ENCODE assay signal across 1 cellular context in the genomic region with DNA sequence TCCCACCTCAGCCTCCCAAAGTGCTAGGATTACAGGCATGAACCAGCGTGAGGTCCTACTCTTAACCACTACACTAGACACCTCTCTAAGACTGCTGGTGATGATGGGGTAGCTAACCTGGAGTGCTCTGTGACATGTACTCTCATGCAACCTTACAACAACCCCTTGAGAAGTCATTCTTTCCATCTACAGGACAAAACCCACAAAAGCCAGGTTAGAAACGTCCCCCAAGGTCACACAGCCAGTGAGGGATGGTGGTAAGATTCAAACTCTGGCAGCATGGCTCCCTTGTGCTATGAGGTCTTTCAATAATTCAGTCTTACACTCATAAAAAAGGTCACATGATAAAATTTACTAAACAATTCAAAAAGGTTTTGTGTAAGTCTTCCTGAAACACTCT.
TF ChIP-seq lines count a peak whose summit lies in the region.

No MANE protein-coding gene starts in this region.

TF ChIP-seq in WTC11, 78 proteins besides CTCF, POLR2A, EP300 and RAD21 (continued from another document):
- TF ChIP-seq, protein P1, sequence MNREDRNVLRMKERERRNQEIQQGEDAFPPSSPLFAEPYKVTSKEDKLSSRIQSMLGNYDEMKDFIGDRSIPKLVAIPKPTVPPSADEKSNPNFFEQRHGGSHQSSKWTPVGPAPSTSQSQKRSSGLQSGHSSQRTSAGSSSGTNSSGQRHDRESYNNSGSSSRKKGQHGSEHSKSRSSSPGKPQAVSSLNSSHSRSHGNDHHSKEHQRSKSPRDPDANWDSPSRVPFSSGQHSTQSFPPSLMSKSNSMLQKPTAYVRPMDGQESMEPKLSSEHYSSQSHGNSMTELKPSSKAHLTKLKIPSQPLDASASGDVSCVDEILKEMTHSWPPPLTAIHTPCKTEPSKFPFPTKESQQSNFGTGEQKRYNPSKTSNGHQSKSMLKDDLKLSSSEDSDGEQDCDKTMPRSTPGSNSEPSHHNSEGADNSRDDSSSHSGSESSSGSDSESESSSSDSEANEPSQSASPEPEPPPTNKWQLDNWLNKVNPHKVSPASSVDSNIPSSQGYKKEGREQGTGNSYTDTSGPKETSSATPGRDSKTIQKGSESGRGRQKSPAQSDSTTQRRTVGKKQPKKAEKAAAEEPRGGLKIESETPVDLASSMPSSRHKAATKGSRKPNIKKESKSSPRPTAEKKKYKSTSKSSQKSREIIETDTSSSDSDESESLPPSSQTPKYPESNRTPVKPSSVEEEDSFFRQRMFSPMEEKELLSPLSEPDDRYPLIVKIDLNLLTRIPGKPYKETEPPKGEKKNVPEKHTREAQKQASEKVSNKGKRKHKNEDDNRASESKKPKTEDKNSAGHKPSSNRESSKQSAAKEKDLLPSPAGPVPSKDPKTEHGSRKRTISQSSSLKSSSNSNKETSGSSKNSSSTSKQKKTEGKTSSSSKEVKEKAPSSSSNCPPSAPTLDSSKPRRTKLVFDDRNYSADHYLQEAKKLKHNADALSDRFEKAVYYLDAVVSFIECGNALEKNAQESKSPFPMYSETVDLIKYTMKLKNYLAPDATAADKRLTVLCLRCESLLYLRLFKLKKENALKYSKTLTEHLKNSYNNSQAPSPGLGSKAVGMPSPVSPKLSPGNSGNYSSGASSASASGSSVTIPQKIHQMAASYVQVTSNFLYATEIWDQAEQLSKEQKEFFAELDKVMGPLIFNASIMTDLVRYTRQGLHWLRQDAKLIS (CRISPR knock-in tag; IDR thresholded peaks at IDR 0.05; ENCODE audit: borderline replicate concordance): no peak
- TF ChIP-seq CREM (CRISPR knock-in tag; IDR thresholded peaks at IDR 0.05): no peak
- TF ChIP-seq ZNF416 (CRISPR knock-in tag; IDR thresholded peaks at IDR 0.05): no peak
- TF ChIP-seq, protein P2, sequence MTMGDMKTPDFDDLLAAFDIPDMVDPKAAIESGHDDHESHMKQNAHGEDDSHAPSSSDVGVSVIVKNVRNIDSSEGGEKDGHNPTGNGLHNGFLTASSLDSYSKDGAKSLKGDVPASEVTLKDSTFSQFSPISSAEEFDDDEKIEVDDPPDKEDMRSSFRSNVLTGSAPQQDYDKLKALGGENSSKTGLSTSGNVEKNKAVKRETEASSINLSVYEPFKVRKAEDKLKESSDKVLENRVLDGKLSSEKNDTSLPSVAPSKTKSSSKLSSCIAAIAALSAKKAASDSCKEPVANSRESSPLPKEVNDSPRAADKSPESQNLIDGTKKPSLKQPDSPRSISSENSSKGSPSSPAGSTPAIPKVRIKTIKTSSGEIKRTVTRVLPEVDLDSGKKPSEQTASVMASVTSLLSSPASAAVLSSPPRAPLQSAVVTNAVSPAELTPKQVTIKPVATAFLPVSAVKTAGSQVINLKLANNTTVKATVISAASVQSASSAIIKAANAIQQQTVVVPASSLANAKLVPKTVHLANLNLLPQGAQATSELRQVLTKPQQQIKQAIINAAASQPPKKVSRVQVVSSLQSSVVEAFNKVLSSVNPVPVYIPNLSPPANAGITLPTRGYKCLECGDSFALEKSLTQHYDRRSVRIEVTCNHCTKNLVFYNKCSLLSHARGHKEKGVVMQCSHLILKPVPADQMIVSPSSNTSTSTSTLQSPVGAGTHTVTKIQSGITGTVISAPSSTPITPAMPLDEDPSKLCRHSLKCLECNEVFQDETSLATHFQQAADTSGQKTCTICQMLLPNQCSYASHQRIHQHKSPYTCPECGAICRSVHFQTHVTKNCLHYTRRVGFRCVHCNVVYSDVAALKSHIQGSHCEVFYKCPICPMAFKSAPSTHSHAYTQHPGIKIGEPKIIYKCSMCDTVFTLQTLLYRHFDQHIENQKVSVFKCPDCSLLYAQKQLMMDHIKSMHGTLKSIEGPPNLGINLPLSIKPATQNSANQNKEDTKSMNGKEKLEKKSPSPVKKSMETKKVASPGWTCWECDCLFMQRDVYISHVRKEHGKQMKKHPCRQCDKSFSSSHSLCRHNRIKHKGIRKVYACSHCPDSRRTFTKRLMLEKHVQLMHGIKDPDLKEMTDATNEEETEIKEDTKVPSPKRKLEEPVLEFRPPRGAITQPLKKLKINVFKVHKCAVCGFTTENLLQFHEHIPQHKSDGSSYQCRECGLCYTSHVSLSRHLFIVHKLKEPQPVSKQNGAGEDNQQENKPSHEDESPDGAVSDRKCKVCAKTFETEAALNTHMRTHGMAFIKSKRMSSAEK (CRISPR knock-in tag; IDR thresholded peaks at IDR 0.05; ENCODE audit: borderline replicate concordance): no peak
- TF ChIP-seq, protein P3, sequence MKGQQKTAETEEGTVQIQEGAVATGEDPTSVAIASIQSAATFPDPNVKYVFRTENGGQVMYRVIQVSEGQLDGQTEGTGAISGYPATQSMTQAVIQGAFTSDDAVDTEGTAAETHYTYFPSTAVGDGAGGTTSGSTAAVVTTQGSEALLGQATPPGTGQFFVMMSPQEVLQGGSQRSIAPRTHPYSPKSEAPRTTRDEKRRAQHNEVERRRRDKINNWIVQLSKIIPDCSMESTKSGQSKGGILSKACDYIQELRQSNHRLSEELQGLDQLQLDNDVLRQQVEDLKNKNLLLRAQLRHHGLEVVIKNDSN (CRISPR knock-in tag; IDR thresholded peaks at IDR 0.05): no peak
- TF ChIP-seq JAZF1 (CRISPR knock-in tag; IDR thresholded peaks at IDR 0.05): no peak
- TF ChIP-seq, protein P4, sequence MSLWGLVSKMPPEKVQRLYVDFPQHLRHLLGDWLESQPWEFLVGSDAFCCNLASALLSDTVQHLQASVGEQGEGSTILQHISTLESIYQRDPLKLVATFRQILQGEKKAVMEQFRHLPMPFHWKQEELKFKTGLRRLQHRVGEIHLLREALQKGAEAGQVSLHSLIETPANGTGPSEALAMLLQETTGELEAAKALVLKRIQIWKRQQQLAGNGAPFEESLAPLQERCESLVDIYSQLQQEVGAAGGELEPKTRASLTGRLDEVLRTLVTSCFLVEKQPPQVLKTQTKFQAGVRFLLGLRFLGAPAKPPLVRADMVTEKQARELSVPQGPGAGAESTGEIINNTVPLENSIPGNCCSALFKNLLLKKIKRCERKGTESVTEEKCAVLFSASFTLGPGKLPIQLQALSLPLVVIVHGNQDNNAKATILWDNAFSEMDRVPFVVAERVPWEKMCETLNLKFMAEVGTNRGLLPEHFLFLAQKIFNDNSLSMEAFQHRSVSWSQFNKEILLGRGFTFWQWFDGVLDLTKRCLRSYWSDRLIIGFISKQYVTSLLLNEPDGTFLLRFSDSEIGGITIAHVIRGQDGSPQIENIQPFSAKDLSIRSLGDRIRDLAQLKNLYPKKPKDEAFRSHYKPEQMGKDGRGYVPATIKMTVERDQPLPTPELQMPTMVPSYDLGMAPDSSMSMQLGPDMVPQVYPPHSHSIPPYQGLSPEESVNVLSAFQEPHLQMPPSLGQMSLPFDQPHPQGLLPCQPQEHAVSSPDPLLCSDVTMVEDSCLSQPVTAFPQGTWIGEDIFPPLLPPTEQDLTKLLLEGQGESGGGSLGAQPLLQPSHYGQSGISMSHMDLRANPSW (CRISPR knock-in tag; conservative IDR thresholded peaks at IDR 0.05; ENCODE audit: low read depth): no peak
- TF ChIP-seq NR1H2 (CRISPR knock-in tag; IDR thresholded peaks at IDR 0.05): no peak
- TF ChIP-seq ZNF219 (CRISPR knock-in tag; IDR thresholded peaks at IDR 0.05; ENCODE audit: borderline replicate concordance): no peak
- no peak for TF ChIP-seq GTF2I (CRISPR knock-in tag; conservative IDR thresholded peaks at IDR 0.05)
- no peak for TF ChIP-seq ZNF232 (CRISPR knock-in tag; IDR thresholded peaks at IDR 0.05)
- TF ChIP-seq FOXJ3 (CRISPR knock-in tag; IDR thresholded peaks at IDR 0.05; ENCODE audit: borderline replicate concordance): no peak
- TF ChIP-seq NR2C2 (CRISPR knock-in tag; IDR thresholded peaks at IDR 0.05): no peak
- no peak for TF ChIP-seq SMAD3 (CRISPR knock-in tag; IDR thresholded peaks at IDR 0.05; ENCODE audit: borderline replicate concordance)
- no peak for TF ChIP-seq MYBL2 (CRISPR knock-in tag; IDR thresholded peaks at IDR 0.05)
